2 cellular contexts compared by ENCODE assay signal in the genomic region with DNA sequence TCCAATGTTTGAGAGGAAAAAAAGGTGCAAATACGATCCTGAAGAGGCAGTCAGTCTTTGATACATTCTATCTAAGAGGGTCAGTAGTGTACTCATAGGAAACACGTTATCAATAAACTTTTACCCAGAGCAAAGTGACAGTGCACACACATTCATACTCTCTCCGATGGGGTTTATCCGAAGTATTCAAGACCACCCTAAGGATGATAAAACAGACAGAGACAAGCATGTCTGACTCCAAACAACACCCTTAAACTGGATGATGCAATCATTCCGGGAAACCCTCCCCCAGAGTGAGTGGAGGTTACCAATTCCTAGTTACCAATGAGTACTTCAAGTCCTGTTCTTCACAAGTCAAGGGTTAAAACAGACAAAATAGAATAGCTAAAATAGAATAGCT.
TF ChIP-seq lines count a peak whose summit lies in the region.

No MANE protein-coding gene starts in this region.

TF ChIP-seq in WTC11, 78 proteins besides CTCF, POLR2A, EP300 and RAD21 (continued from another document):
- TF ChIP-seq JUN (CRISPR knock-in tag; IDR thresholded peaks at IDR 0.05) (no peak), PRRX2 (CRISPR knock-in tag; IDR thresholded peaks at IDR 0.05) (no peak), NR1H2 (CRISPR knock-in tag; IDR thresholded peaks at IDR 0.05) (no peak), ZNF219 (CRISPR knock-in tag; IDR thresholded peaks at IDR 0.05; ENCODE audit: borderline replicate concordance) (no peak), ZNF121 (CRISPR knock-in tag; IDR thresholded peaks at IDR 0.05) (no peak)
- TF ChIP-seq, protein P1, sequence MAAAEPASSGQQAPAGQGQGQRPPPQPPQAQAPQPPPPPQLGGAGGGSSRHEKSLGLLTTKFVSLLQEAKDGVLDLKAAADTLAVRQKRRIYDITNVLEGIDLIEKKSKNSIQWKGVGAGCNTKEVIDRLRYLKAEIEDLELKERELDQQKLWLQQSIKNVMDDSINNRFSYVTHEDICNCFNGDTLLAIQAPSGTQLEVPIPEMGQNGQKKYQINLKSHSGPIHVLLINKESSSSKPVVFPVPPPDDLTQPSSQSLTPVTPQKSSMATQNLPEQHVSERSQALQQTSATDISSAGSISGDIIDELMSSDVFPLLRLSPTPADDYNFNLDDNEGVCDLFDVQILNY (CRISPR knock-in tag; IDR thresholded peaks at IDR 0.05): no peak
- TF ChIP-seq, protein P2, sequence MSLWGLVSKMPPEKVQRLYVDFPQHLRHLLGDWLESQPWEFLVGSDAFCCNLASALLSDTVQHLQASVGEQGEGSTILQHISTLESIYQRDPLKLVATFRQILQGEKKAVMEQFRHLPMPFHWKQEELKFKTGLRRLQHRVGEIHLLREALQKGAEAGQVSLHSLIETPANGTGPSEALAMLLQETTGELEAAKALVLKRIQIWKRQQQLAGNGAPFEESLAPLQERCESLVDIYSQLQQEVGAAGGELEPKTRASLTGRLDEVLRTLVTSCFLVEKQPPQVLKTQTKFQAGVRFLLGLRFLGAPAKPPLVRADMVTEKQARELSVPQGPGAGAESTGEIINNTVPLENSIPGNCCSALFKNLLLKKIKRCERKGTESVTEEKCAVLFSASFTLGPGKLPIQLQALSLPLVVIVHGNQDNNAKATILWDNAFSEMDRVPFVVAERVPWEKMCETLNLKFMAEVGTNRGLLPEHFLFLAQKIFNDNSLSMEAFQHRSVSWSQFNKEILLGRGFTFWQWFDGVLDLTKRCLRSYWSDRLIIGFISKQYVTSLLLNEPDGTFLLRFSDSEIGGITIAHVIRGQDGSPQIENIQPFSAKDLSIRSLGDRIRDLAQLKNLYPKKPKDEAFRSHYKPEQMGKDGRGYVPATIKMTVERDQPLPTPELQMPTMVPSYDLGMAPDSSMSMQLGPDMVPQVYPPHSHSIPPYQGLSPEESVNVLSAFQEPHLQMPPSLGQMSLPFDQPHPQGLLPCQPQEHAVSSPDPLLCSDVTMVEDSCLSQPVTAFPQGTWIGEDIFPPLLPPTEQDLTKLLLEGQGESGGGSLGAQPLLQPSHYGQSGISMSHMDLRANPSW (CRISPR knock-in tag; conservative IDR thresholded peaks at IDR 0.05; ENCODE audit: low read depth): no peak

TF ChIP-seq in SK-N-SH treated with all-trans-retinoic acid at 6 μM for 48 hours, 23 proteins besides CTCF, POLR2A, EP300 and RAD21 (continued from another document):
- TF ChIP-seq, protein P3, sequence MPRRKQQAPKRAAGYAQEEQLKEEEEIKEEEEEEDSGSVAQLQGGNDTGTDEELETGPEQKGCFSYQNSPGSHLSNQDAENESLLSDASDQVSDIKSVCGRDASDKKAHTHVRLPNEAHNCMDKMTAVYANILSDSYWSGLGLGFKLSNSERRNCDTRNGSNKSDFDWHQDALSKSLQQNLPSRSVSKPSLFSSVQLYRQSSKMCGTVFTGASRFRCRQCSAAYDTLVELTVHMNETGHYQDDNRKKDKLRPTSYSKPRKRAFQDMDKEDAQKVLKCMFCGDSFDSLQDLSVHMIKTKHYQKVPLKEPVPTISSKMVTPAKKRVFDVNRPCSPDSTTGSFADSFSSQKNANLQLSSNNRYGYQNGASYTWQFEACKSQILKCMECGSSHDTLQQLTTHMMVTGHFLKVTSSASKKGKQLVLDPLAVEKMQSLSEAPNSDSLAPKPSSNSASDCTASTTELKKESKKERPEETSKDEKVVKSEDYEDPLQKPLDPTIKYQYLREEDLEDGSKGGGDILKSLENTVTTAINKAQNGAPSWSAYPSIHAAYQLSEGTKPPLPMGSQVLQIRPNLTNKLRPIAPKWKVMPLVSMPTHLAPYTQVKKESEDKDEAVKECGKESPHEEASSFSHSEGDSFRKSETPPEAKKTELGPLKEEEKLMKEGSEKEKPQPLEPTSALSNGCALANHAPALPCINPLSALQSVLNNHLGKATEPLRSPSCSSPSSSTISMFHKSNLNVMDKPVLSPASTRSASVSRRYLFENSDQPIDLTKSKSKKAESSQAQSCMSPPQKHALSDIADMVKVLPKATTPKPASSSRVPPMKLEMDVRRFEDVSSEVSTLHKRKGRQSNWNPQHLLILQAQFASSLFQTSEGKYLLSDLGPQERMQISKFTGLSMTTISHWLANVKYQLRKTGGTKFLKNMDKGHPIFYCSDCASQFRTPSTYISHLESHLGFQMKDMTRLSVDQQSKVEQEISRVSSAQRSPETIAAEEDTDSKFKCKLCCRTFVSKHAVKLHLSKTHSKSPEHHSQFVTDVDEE (CRISPR knock-in tag; IDR thresholded peaks at IDR 0.05): no peak
- TF ChIP-seq ZFP30 (CRISPR knock-in tag; IDR thresholded peaks at IDR 0.05): no peak
- TF ChIP-seq, protein P4, sequence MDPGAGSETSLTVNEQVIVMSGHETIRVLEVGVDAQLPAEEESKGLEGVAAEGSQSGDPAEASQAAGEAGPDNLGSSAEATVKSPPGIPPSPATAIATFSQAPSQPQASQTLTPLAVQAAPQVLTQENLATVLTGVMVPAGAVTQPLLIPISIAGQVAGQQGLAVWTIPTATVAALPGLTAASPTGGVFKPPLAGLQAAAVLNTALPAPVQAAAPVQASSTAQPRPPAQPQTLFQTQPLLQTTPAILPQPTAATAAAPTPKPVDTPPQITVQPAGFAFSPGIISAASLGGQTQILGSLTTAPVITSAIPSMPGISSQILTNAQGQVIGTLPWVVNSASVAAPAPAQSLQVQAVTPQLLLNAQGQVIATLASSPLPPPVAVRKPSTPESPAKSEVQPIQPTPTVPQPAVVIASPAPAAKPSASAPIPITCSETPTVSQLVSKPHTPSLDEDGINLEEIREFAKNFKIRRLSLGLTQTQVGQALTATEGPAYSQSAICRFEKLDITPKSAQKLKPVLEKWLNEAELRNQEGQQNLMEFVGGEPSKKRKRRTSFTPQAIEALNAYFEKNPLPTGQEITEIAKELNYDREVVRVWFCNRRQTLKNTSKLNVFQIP (CRISPR knock-in tag; IDR thresholded peaks at IDR 0.05; ENCODE audit: borderline replicate concordance, low read depth): no peak
